8 cellular contexts compared by ENCODE assay signal in the genomic region with DNA sequence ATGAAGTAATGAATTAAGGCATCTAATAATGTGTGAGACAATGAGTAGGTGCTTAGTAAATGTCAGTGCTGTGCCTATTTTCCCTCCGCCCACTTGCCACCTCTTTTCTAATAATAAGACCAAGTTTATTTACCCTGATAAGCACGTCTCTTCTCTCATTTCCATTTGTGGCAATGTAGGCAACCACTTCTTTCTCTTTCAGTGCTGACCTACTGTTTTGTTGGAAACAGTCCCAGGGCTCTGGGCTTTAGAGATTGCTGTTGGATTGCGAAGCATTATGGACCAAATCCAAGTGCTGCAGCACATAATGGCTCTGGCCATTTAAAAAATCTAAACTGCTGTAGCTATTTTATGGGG.
DNase-seq lines count a peak whose midpoint lies in the region; ATAC-seq and TF ChIP-seq lines count a peak whose summit lies in the region.

No MANE protein-coding gene starts in this region.

- H3K4me3 ChIP-seq in AG10803 (ENCODE audit: low read length) (no peak overlapping the region), muscle layer of duodenum (ENCODE audit: low read depth in 1 of 2, low read length in 2 of 2) (no peak overlapping the region)

- TF ChIP-seq CTCF in AG10803 (conservative IDR thresholded peaks at IDR 0.05; ENCODE audit: low read length) (no peak), omental fat pad (IDR thresholded peaks at IDR 0.05) (no peak)

- ATAC-seq in HG03045 (IDR thresholded peaks at IDR 0.05; ENCODE audit: unreplicated experiment), result no peak
- ATAC-seq in omental fat pad (ENCODE audit: low FRiP score), result no peak
- ATAC-seq in HG03460 (IDR thresholded peaks at IDR 0.05; ENCODE audit: unreplicated experiment), result no peak

- H3K27ac ChIP-seq in muscle layer of duodenum (ENCODE audit: low read length), result peak overlapping the region; percentile 72

- no peaks in the 10 kb centered on the region for H3K9me3 ChIP-seq in muscle layer of duodenum (ENCODE audit: control insufficient read depth in 1 of 2, low read length in 2 of 2)

- H3K36me3 ChIP-seq in muscle layer of duodenum (ENCODE audit: control insufficient read depth in 1 of 2, insufficient read depth in 2 of 2, low read length in 2 of 2), result no peaks in the 10 kb centered on the region

- H3K27me3 ChIP-seq in muscle layer of duodenum (ENCODE audit: low read depth, low read length), result no peaks in the 10 kb centered on the region

- H3K4me1 ChIP-seq in muscle layer of duodenum (ENCODE audit: control insufficient read depth in 1 of 2, insufficient read depth in 2 of 2, low read length in 2 of 2), result peaks cover 0 to 6% of the 10 kb centered on the region in 2 donors

- DNase-seq in AG10803 (ENCODE audit: low read depth) (peak; percentile 92), NCI-H1092 (lab: John Stamatoyannopoulos, UW) (peak; percentile 77), cerebellar nuclear complex (lab: John Stamatoyannopoulos, UW) (peak; percentile 79 to 89), omental fat pad (ENCODE audit: low spot score) (no peak)
- DNase-seq in stimulated activated naive CD4-positive, alpha-beta T cell (lab: John Stamatoyannopoulos, UW), result no peak

Comparison
In these comparisons a context has a peak if more than half of its experiments do, and no peak if none do; other contexts are left out.
1. DNase-seq: peak in AG10803 (single experiment), NCI-H1092 (single experiment) and cerebellar nuclear complex (2 of 2); none in stimulated activated naive CD4-positive, alpha-beta T cell (0 of 6) and omental fat pad (single experiment).